2 cellular contexts compared by ENCODE assay signal in genomic region chr19:11210656-11210928, GRCh38.
TF ChIP-seq lines count a peak whose summit lies in the region.

No MANE protein-coding gene starts in this region.

TF ChIP-seq in HEK293, 187 proteins besides CTCF, POLR2A, EP300 and RAD21:
- TF ChIP-seq ZBTB10 (tag by site-specific recombination; IDR thresholded peaks at IDR 0.05) (0 out of 2 replicates have a peak, but pooled peaks have one; percentile 8), ZNF830 (tag by site-specific recombination; IDR thresholded peaks at IDR 0.05; ENCODE audit: low read depth) (no peak), ZEB2 (tag by site-specific recombination; IDR thresholded peaks at IDR 0.05) (peak; percentile 100), ZNF621 (tag by site-specific recombination; IDR thresholded peaks at IDR 0.05) (no peak)

TF ChIP-seq in K562, 482 proteins besides CTCF, POLR2A, EP300 and RAD21:
- TF ChIP-seq KDM5B (IDR thresholded peaks at IDR 0.05; ENCODE audit: insufficient replicate concordance, low read depth, low read length): no peak
- TF ChIP-seq RBM17 (IDR thresholded peaks at IDR 0.05; ENCODE audit: borderline replicate concordance, low read depth, low read length): no peak
- peak; percentile 81 for TF ChIP-seq ZEB2 (IDR thresholded peaks at IDR 0.05)
- no peak for TF ChIP-seq SNIP1 (IDR thresholded peaks at IDR 0.05; ENCODE audit: low read depth)
